8 cellular contexts compared by ENCODE assay signal in the genomic region with DNA sequence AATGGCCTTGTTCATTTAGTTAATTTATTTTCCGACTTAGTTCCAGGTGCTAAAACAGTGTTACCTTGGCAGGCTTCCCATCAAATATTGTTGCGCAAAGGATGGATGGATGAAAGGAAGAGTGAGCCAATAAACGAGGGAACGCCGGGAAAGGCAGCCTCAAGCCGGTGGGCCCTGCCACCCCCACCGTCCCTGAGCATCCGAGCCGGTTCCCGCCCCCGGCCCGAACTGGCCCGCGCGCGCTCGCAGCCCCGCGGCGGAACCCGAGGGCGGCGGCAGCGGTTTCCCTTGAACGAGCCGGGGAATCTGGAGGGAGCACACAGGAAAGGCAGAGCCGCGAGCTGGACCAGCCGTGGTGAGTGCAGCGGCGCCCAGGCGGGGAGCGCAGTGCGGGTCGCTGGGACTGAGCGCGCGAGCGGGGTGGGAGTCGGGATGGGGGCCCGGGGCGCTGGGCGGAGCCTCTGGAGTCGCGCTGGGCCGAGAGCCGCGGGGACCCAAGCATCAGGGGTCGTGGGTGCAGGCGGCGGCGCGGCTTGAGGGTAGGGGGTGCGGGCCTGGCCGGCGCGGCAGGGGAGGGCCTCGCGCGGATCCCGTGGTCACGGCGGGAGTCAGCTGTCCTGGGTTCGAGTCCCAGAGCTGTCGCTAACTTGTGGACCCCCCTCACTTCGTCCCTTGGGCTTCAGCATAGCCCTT. TPM values are rescaled to one million over a fixed set of nuclear protein-coding genes. Genes with fewer than 3 reads are reported as not detected.
DNase-seq lines count a peak whose midpoint lies in the region; ATAC-seq and TF ChIP-seq lines count a peak whose summit lies in the region.

A gene with protein sequence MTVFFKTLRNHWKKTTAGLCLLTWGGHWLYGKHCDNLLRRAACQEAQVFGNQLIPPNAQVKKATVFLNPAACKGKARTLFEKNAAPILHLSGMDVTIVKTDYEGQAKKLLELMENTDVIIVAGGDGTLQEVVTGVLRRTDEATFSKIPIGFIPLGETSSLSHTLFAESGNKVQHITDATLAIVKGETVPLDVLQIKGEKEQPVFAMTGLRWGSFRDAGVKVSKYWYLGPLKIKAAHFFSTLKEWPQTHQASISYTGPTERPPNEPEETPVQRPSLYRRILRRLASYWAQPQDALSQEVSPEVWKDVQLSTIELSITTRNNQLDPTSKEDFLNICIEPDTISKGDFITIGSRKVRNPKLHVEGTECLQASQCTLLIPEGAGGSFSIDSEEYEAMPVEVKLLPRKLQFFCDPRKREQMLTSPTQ (plus strand): TSS at position 331 of the 693 bp plus-strand sequence. CDS start 4,057 bp downstream, outside the sequence.

- peak; percentile 91 for ATAC-seq in HG03442 (IDR thresholded peaks at IDR 0.05; ENCODE audit: unreplicated experiment)

- intact Hi-C loops in dorsolateral prefrontal cortex (cut with DNase I) = loop anchor here (5.0 to 10.0 kb wide), 4 partner anchors 94 to 536 kb away; a partner anchor contains a TSS
- intact Hi-C loops in lower leg skin (cut with DNase I; ENCODE audit: low total_unique reads) = no loop called here

- no peak for TF ChIP-seq POLR2A in lower leg skin (IDR thresholded peaks at IDR 0.05)

- 0% methylated on average over 33 to 53 of the region's 66 CpGs for WGBS in lower leg skin, 2 donors

- DNase-seq in C1 segment of cervical spinal cord (lab: John Stamatoyannopoulos, UW) (peak; percentile 21 to 82 (median 54)), GM19240 (ENCODE audit: insufficient read length, low spot score) (peak; percentile 70), NCI-H69 (lab: John Stamatoyannopoulos, UW) (peak; percentile 94), dorsolateral prefrontal cortex (peak; percentile 54 to 87 (median 69)), lower leg skin (ENCODE audit: low spot score in 2 of 2) (peak; percentile 24 to 90)
- peak; percentile 83 to 85 for DNase-seq in activated CD4-positive, alpha-beta T cell treated with anti-CD3 and anti-CD28 coated beads, Interleukin-2, amount 50 U/mL, for 48 hours
- peak; percentile 66 to 72 for DNase-seq in stimulated activated CD4-positive, alpha-beta T cell treated with anti-CD3 and anti-CD28 coated beads, Interleukin-4, amount 100 ng/mL, for 48 hours (ENCODE audit: low read depth in 2 of 2)

- H3K4me3 ChIP-seq in dorsolateral prefrontal cortex = peak within 1 kb of the TSS; percentile 62 to 98 (median 89)
- H3K4me3 ChIP-seq in lower leg skin (ENCODE audit: low read depth, poor library complexity, severe bottlenecking) = peak within 1 kb of the TSS; percentile 86

- peak in 40 of 56 donors; percentile 7 to 60 (median 26) for TF ChIP-seq CTCF in dorsolateral prefrontal cortex (IDR thresholded peaks at IDR 0.05 in 54 of 56, conservative IDR thresholded peaks at IDR 0.05 in 2 of 56; ENCODE audit: low read depth in 1 of 56, partially characterized antibody in 56 of 56)
- TF ChIP-seq CTCF in lower leg skin (IDR thresholded peaks at IDR 0.05) = no peak

- H3K27me3 ChIP-seq in dorsolateral prefrontal cortex = no peaks in the 10 kb centered on the region

- H3K27ac ChIP-seq in dorsolateral prefrontal cortex = peak within 1 kb of the TSS in 58 of 59 donors; percentile 17 to 91 (median 68)

RNA-seq across cellular contexts. Expression of the gene that starts here (rescaled TPM):
- total RNA-seq in dorsolateral prefrontal cortex (10 to 100 TPM; 33.6 to 74.7 (median 51.5) TPM), lower leg skin (10 to 100 TPM in 3 of 4 donors, 1 to 10 TPM in 1; 9.8 to 20.1 (median 14.9) TPM)

Comparison
In these comparisons a context has a peak if more than half of its experiments do, and no peak if none do; other contexts are left out.
1. Peak in every context shown above with its lines: DNase-seq, ATAC-seq, H3K4me3 ChIP-seq and H3K27ac ChIP-seq.
2. CTCF ChIP-seq: peak in dorsolateral prefrontal cortex (40 of 56); none in lower leg skin (0 of 3).